ENCODE assay signal across 24 cellular contexts in the genomic region with DNA sequence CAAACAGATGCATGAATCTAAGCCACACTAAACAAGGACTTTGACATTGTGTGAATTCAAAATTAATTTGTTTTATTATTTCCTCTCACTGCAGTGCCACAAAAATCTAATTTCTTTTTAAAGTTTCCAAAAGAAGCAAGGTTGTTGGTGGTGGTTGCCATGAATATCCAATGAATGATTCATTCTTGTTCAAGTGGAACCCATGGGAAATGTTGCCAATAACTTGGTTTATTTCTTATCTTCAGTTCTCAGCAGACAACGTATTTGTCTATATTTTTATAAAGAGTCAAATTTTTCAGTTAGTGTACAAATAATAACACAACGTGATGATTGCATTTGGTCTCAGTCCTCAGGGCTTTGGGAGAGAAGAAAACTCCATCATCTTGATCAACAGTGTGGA.
"Had no signal": no experiment of that assay in that cellular context is flagged by ENCODE, and none has a peak within 500 bp of the region (broad histone marks: within the 10 kb centered on the region; RNA-seq: fewer than 3 reads in every experiment).

No MANE protein-coding gene starts in this region.

- H3K27me3 Mint-ChIP-seq: activated CD4-positive, alpha-beta memory T cell treated with anti-CD3 and anti-CD28 coated beads, Interleukin-2, amount 10 ng/mL, durations not matched to agents 7 days and 5 days; activated CD4-positive, alpha-beta T cell treated with anti-CD3 and anti-CD28 coated beads, Interleukin-2, amount 10 ng/mL, durations not matched to agents 7 days and 5 days had no signal

- H3K27ac Mint-ChIP-seq: activated CD4-positive, alpha-beta memory T cell treated with anti-CD3 and anti-CD28 coated beads, Interleukin-2, amount 10 ng/mL, durations not matched to agents 7 days and 5 days; activated CD4-positive, alpha-beta T cell treated with anti-CD3 and anti-CD28 coated beads, Interleukin-2, amount 10 ng/mL, durations not matched to agents 7 days and 5 days; activated naive CD4-positive, alpha-beta T cell treated with anti-CD3 and anti-CD28 coated beads for 36 hours; activated naive CD8-positive, alpha-beta T cell; activated T-helper 17 cell treated with anti-CD3 and anti-CD28 coated beads, Interleukin-2, amount 50 U/mL, for 72 hours; brain; IgD-negative memory B cell; T-helper 1 cell treated with Interleukin-12 subunit alpha and Interleukin-12 subunit beta and Interleukin-4 antibody, amounts not matched to agents 30 μg/mL and 1 μg/mL, for 36 hours had no signal

- H3K27ac ChIP-seq: VCaP had no signal

- H3K9me3 Mint-ChIP-seq: activated CD4-positive, alpha-beta memory T cell treated with anti-CD3 and anti-CD28 coated beads, Interleukin-2, amount 10 ng/mL, durations not matched to agents 7 days and 5 days; activated CD4-positive, alpha-beta T cell treated with anti-CD3 and anti-CD28 coated beads, Interleukin-2, amount 10 ng/mL, durations not matched to agents 7 days and 5 days; activated naive CD4-positive, alpha-beta T cell treated with anti-CD3 and anti-CD28 coated beads for 36 hours; activated T-helper 17 cell treated with anti-CD3 and anti-CD28 coated beads, Interleukin-2, amount 50 U/mL, for 72 hours; IgD-negative memory B cell; T-helper 1 cell treated with Interleukin-12 subunit alpha and Interleukin-12 subunit beta and Interleukin-4 antibody, amounts not matched to agents 30 μg/mL and 1 μg/mL, for 36 hours had no signal

- H3K36me3 Mint-ChIP-seq: activated naive CD8-positive, alpha-beta T cell; brain; IgD-negative memory B cell had no signal

- H3K4me1 Mint-ChIP-seq: activated CD4-positive, alpha-beta memory T cell treated with anti-CD3 and anti-CD28 coated beads, Interleukin-2, amount 10 ng/mL, durations not matched to agents 7 days and 5 days; activated CD4-positive, alpha-beta T cell treated with anti-CD3 and anti-CD28 coated beads, Interleukin-2, amount 10 ng/mL, durations not matched to agents 7 days and 5 days; activated T-helper 17 cell treated with anti-CD3 and anti-CD28 coated beads, Interleukin-2, amount 50 U/mL, for 72 hours; central memory CD8-positive, alpha-beta T cell; IgD-negative memory B cell had no signal

- DNase-seq: activated CD4-positive, alpha-beta memory T cell treated with anti-CD3 and anti-CD28 coated beads, Interleukin-2, amount 10 ng/mL, durations not matched to agents 7 days and 5 days; activated CD4-positive, alpha-beta T cell treated with anti-CD3 and anti-CD28 coated beads, Interleukin-2, amount 10 ng/mL, durations not matched to agents 7 days and 5 days; activated CD4-positive, CD25-positive, alpha-beta regulatory T cell; activated gamma-delta T cell; activated naive CD4-positive, alpha-beta T cell treated with anti-CD3 and anti-CD28 coated beads for 36 hours; activated T-cell treated with anti-CD3 and anti-CD28 coated beads for 4 hours; activated T-cell treated with anti-CD3 and anti-CD28 coated beads, Interleukin-2, amount 50 U/mL, for 48 hours; KG1; NCI-H1092; NCI-H1436; NCI-H1694 treated with DMSO at 0.1 percent for 48 hours; NCI-H2081; NCI-H510A treated with DMSO at 0.1 percent for 48 hours; NCI-H69; NK-92 treated with Interleukin-12 subunit alpha and Interleukin-12 subunit beta, amount 100 ng/mL, for 24 hours; PC-3; SHP77 treated with DMSO at 0.1 percent for 48 hours had no signal

- ATAC-seq: activated T-helper 17 cell treated with anti-CD3 and anti-CD28 coated beads, Interleukin-2, amount 50 U/mL, for 72 hours; PC-3 had no signal

- H3K4me3 Mint-ChIP-seq: activated CD4-positive, alpha-beta memory T cell treated with anti-CD3 and anti-CD28 coated beads, Interleukin-2, amount 10 ng/mL, durations not matched to agents 7 days and 5 days; activated CD4-positive, alpha-beta T cell treated with anti-CD3 and anti-CD28 coated beads, Interleukin-2, amount 10 ng/mL, durations not matched to agents 7 days and 5 days; activated naive CD4-positive, alpha-beta T cell treated with anti-CD3 and anti-CD28 coated beads for 36 hours; activated naive CD8-positive, alpha-beta T cell; activated T-helper 17 cell treated with anti-CD3 and anti-CD28 coated beads, Interleukin-2, amount 50 U/mL, for 72 hours; brain; central memory CD8-positive, alpha-beta T cell; IgD-negative memory B cell; T-helper 1 cell treated with Interleukin-12 subunit alpha and Interleukin-12 subunit beta and Interleukin-4 antibody, amounts not matched to agents 30 μg/mL and 1 μg/mL, for 36 hours had no signal
